Comparison of ENCODE assay signal across 7 cellular contexts in the genomic region with DNA sequence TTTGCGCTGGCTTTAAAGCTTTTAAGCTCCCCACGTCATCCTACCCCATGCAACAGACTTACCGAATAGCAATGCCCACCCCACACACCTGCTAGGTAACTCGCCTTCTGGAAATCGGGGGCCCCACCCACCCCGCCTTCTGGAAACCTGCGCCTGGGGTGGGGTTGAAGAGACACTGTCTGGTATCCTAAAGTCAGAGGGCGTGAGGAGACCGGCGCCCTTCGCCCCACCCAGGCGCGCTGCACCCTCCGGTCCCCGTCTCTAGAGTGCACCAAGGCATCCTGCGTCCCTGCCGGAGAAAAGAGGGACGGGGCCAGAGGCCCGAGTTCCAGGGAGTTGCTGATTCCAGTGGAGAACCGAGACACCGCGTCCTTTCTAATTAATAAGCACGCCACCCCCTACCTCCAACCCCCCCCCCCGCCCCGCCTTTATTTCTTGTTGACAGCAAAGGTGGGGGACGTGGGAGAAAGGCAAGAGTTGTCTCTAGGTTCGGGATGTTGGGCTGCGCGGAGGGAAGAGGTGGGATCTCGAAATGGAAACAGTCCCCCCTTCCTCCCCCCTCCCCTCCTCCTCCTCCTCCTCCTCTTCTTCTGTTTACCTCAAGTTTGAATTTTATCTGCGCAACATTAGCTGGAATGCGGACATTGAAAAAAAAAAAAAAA.
DNase-seq lines count a peak whose midpoint lies in the region; ATAC-seq and TF ChIP-seq lines count a peak whose summit lies in the region.

No MANE protein-coding gene starts in this region.

- peaks cover 0 to 24% (median 0%) of the 10 kb centered on the region in 4 donors for H3K36me3 ChIP-seq in esophagus muscularis mucosa

- peak overlapping the region; percentile 74 to 97 (median 94) for H3K4me3 ChIP-seq in esophagus muscularis mucosa

- DNase-seq in NCI-H748 treated with DMSO at 0.1 percent for 48 hours (lab: John Stamatoyannopoulos, UW) (peak; percentile 14), activated T-helper 1 cell treated with Interleukin-2 at 50 U/mL for 16 hours (ENCODE audit: low read depth) (peak; percentile 30), esophagus muscularis mucosa (ENCODE audit: extremely low spot score) (no peak), nephron progenitor cell (peak; percentile 30), ureter (ENCODE audit: low spot score) (peak; percentile 66)

- ATAC-seq in GM18517 (IDR thresholded peaks at IDR 0.05; ENCODE audit: unreplicated experiment): peak; percentile 1
- ATAC-seq in GM18868 (IDR thresholded peaks at IDR 0.05; ENCODE audit: unreplicated experiment): no peak

- TF ChIP-seq POLR2A in esophagus muscularis mucosa (IDR thresholded peaks at IDR 0.05; ENCODE audit: low read depth): no peak

- H3K36me3 Mint-ChIP-seq in nephron progenitor cell (ENCODE audit: low read depth): no peaks in the 10 kb centered on the region

- H3K4me1 Mint-ChIP-seq in nephron progenitor cell: peaks cover 53% of the 10 kb centered on the region

- H3K4me3 Mint-ChIP-seq in nephron progenitor cell: peak overlapping the region; percentile 88

- under 1% methylated on average over 22 of the region's 32 CpGs for WGBS in esophagus muscularis mucosa

- TF ChIP-seq EP300 in esophagus muscularis mucosa (IDR thresholded peaks at IDR 0.05): no peak

- no peaks in the 10 kb centered on the region for H3K9me3 Mint-ChIP-seq in nephron progenitor cell

- no peak overlapping the region for H3K27ac Mint-ChIP-seq in nephron progenitor cell

- no peak for TF ChIP-seq CTCF in esophagus muscularis mucosa (IDR thresholded peaks at IDR 0.05)
- TF ChIP-seq CTCF in nephron progenitor cell (IDR thresholded peaks at IDR 0.05): no peak

- peaks cover 36 to 73% (median 67%) of the 10 kb centered on the region in 4 donors for H3K4me1 ChIP-seq in esophagus muscularis mucosa

- peak overlapping the region; percentile 98 to 99 (median 98) for H3K27ac ChIP-seq in esophagus muscularis mucosa (replicated peaks in 1 of 4)

- H3K9me3 ChIP-seq in esophagus muscularis mucosa: no peaks in the 10 kb centered on the region

- peaks cover 85% of the 10 kb centered on the region for H3K27me3 Mint-ChIP-seq in nephron progenitor cell (ENCODE audit: low read depth, poor library complexity)

- no peaks in the 10 kb centered on the region for H3K27me3 ChIP-seq in esophagus muscularis mucosa

- intact Hi-C loops in esophagus muscularis mucosa (cut with DNase I): loop anchor here (5.0 to 10.0 kb wide), 2 partner anchors 40 to 318 kb away; no protein-coding TSS in a partner anchor
